In the genomic region with DNA sequence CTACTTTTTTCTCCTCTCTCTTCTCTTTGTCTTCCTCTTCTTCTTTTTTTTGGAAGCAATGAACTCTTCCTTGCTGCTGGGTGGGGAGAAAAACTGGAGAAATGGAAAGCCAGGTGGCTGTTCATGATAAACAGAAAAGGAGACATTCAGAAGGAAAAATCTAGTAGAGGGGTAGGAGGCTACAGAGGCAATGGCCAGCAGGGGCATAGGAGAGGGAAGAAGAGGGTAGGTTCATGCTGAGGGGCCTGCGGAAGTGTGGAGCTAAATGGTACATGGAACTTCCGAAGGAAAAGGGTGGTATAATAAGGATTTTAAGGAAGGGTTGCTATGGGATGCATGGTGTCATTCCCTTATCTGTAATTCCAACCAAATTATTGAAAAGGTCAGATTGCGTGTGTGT, we compare ENCODE assay signal across 34 cellular contexts. TPM values are rescaled to one million over a fixed set of nuclear protein-coding genes. Genes with fewer than 3 reads are reported as not detected.
"Had no signal": no experiment of that assay in that cellular context is flagged by ENCODE, and none has a peak within 500 bp of the region (broad histone marks: within the 10 kb centered on the region; RNA-seq: fewer than 3 reads in every experiment).

No MANE protein-coding gene starts in this region.

- H3K4me1 ChIP-seq: adrenal gland, esophagus muscularis mucosa, foreskin keratinocyte, heart left ventricle, left ventricle myocardium inferior, upper lobe of left lung, vagina had no signal

- H3K36me3 Mint-ChIP-seq: activated naive CD8-positive, alpha-beta T cell treated with anti-CD3 and anti-CD28 coated beads for 36 hours; brain; natural killer cell treated with Interleukin-12 subunit alpha and Interleukin-12 subunit beta and Interleukin-15 and Interleukin-18, amount 100 ng/mL, for 72 hours; stimulated activated effector memory CD8-positive, alpha-beta T cell treated with anti-CD3 and anti-CD28 coated beads, Interleukin-12 subunit alpha, Interleukin-12 subunit beta, amount 100 ng/mL, for 72 hours had no signal

- DNase-seq: activated CD4-positive, alpha-beta T cell treated with anti-CD3 and anti-CD28 coated beads for 48 hours; activated CD4-positive, alpha-beta T cell treated with anti-CD3 and anti-CD28 coated beads, Interleukin-2, amount 50 U/mL, for 48 hours; activated CD8-positive, alpha-beta memory T cell treated with anti-CD3 and anti-CD28 coated beads, Interleukin-2, amount 50 U/mL, for 4 hours; activated effector memory CD4-positive, alpha-beta T cell treated with anti-CD3 and anti-CD28 coated beads, Interleukin-2, amount 50 U/mL, for 16 hours; activated naive CD4-positive, alpha-beta T cell treated with anti-CD3 and anti-CD28 coated beads for 36 hours; activated naive CD8-positive, alpha-beta T cell treated with anti-CD3 and anti-CD28 coated beads for 36 hours; activated T-cell treated with anti-CD3 and anti-CD28 coated beads, Interleukin-2, amount 50 U/mL, for 1 hour; adrenal gland; aorta; central memory CD4-positive, alpha-beta T cell; foreskin keratinocyte; heart left ventricle; islet precursor cell; left ventricle myocardium inferior; mucosa of descending colon; stimulated activated CD4-positive, alpha-beta T cell treated with anti-CD3 and anti-CD28 coated beads, Interleukin-12 subunit alpha, Interleukin-12 subunit beta, amount 100 ng/mL, for 4 hours; stimulated activated CD4-positive, alpha-beta T cell treated with anti-CD3 and anti-CD28 coated beads, Interleukin-4, amount 100 ng/mL, for 1 hour; upper lobe of left lung had no signal

- H3K27me3 Mint-ChIP-seq: activated naive CD8-positive, alpha-beta T cell treated with anti-CD3 and anti-CD28 coated beads for 36 hours; stimulated activated naive CD8-positive, alpha-beta T cell treated with anti-CD3 and anti-CD28 coated beads, Interleukin-15, Interleukin-2, amounts not matched to agents 100 ng/mL and 50 ng/mL, for 24 hours had no signal

- ATAC-seq: activated CD4-positive, CD25-positive, alpha-beta regulatory T cell treated with anti-CD3 and anti-CD28 coated beads, Interleukin-2, amount 50 U/mL, for 24 hours; foreskin keratinocyte; heart left ventricle; mucosa of descending colon; natural killer cell treated with Interleukin-12 subunit alpha and Interleukin-12 subunit beta and Interleukin-15 and Interleukin-18, amount 100 ng/mL, for 72 hours; sciatic nerve; stimulated activated effector memory CD8-positive, alpha-beta T cell treated with anti-CD3 and anti-CD28 coated beads, Interleukin-12 subunit alpha, Interleukin-12 subunit beta, amount 100 ng/mL, for 72 hours had no signal

- H3K27ac Mint-ChIP-seq: activated naive CD4-positive, alpha-beta T cell treated with anti-CD3 and anti-CD28 coated beads for 36 hours; activated naive CD8-positive, alpha-beta T cell treated with anti-CD3 and anti-CD28 coated beads for 36 hours; activated T-helper 1 cell treated with anti-CD3 and anti-CD28 coated beads, Interleukin-12 subunit alpha, Interleukin-12 subunit beta, Interleukin-2, Interleukin-4 antibody, amounts not matched to agents 30 ng/mL and 10 ng/mL and 1 ng/mL, durations not matched to agents 14 hours and 24 hours and 36 hours; brain; dendritic cell treated with granulocyte-macrophage colony-stimulating factor and Interleukin-4, amounts not matched to agents 40 ng/mL and 50 ng/mL, for 4 days; natural killer cell treated with Interleukin-12 subunit alpha and Interleukin-12 subunit beta and Interleukin-15 and Interleukin-18, amount 100 ng/mL, for 72 hours; stimulated activated effector memory CD8-positive, alpha-beta T cell treated with anti-CD3 and anti-CD28 coated beads, Interleukin-12 subunit alpha, Interleukin-12 subunit beta, amount 100 ng/mL, for 72 hours; stimulated activated naive CD8-positive, alpha-beta T cell treated with anti-CD3 and anti-CD28 coated beads, Interleukin-15, Interleukin-2, amounts not matched to agents 100 ng/mL and 50 ng/mL, for 24 hours had no signal

- H3K27ac ChIP-seq: adrenal gland, esophagus muscularis mucosa, foreskin keratinocyte, heart left ventricle, left ventricle myocardium inferior, skin epidermis, upper lobe of left lung, vagina had no signal

- H3K4me3 Mint-ChIP-seq: activated naive CD4-positive, alpha-beta T cell treated with anti-CD3 and anti-CD28 coated beads for 36 hours; activated naive CD8-positive, alpha-beta T cell treated with anti-CD3 and anti-CD28 coated beads for 36 hours; activated T-helper 1 cell treated with anti-CD3 and anti-CD28 coated beads, Interleukin-12 subunit alpha, Interleukin-12 subunit beta, Interleukin-2, Interleukin-4 antibody, amounts not matched to agents 30 ng/mL and 10 ng/mL and 1 ng/mL, durations not matched to agents 14 hours and 24 hours and 36 hours; brain; dendritic cell treated with granulocyte-macrophage colony-stimulating factor and Interleukin-4, amounts not matched to agents 40 ng/mL and 50 ng/mL, for 4 days; natural killer cell treated with Interleukin-12 subunit alpha and Interleukin-12 subunit beta and Interleukin-15 and Interleukin-18, amount 100 ng/mL, for 72 hours; stimulated activated effector memory CD8-positive, alpha-beta T cell treated with anti-CD3 and anti-CD28 coated beads, Interleukin-12 subunit alpha, Interleukin-12 subunit beta, amount 100 ng/mL, for 72 hours; stimulated activated naive CD8-positive, alpha-beta T cell treated with anti-CD3 and anti-CD28 coated beads, Interleukin-15, Interleukin-2, amounts not matched to agents 100 ng/mL and 50 ng/mL, for 24 hours had no signal

- H3K4me1 Mint-ChIP-seq: activated naive CD8-positive, alpha-beta T cell treated with anti-CD3 and anti-CD28 coated beads for 36 hours; brain; stimulated activated effector memory CD8-positive, alpha-beta T cell treated with anti-CD3 and anti-CD28 coated beads, Interleukin-12 subunit alpha, Interleukin-12 subunit beta, amount 100 ng/mL, for 72 hours had no signal

- H3K27me3 ChIP-seq: adrenal gland, esophagus muscularis mucosa, upper lobe of left lung, vagina had no signal

- H3K36me3 ChIP-seq: adrenal gland, esophagus muscularis mucosa, heart left ventricle, left ventricle myocardium inferior, upper lobe of left lung, vagina had no signal

- H3K4me3 ChIP-seq: adrenal gland, esophagus muscularis mucosa, heart left ventricle, left ventricle myocardium inferior, lung, mucosa of descending colon, skin epidermis, upper lobe of left lung, vagina had no signal

- H3K9me3 Mint-ChIP-seq: activated T-helper 1 cell treated with anti-CD3 and anti-CD28 coated beads, Interleukin-12 subunit alpha, Interleukin-12 subunit beta, Interleukin-2, Interleukin-4 antibody, amounts not matched to agents 30 ng/mL and 10 ng/mL and 1 ng/mL, durations not matched to agents 14 hours and 24 hours and 36 hours; dendritic cell treated with granulocyte-macrophage colony-stimulating factor and Interleukin-4, amounts not matched to agents 40 ng/mL and 50 ng/mL, for 4 days had no signal

- H3K9me3 ChIP-seq: adrenal gland, esophagus muscularis mucosa, heart left ventricle, left ventricle myocardium inferior, mucosa of descending colon, upper lobe of left lung, vagina had no signal

RNA-seq across cellular contexts. Expression of a gene that starts 17.5 kb away (rescaled TPM):
- total RNA-seq: activated CD8-positive, alpha-beta memory T cell treated with anti-CD3 and anti-CD28 coated beads for 36 hours; activated naive CD4-positive, alpha-beta T cell treated with anti-CD3 and anti-CD28 coated beads for 36 hours; activated naive CD8-positive, alpha-beta T cell treated with anti-CD3 and anti-CD28 coated beads for 36 hours; activated T-helper 1 cell treated with anti-CD3 and anti-CD28 coated beads, Interleukin-12 subunit alpha, Interleukin-12 subunit beta, Interleukin-2, Interleukin-4 antibody, amounts not matched to agents 30 ng/mL and 10 ng/mL and 1 ng/mL, durations not matched to agents 14 hours and 24 hours and 36 hours; myocyte; natural killer cell treated with Interleukin-12 subunit alpha and Interleukin-12 subunit beta and Interleukin-15 and Interleukin-18, amount 100 ng/mL, for 72 hours; osteocyte; T-helper 1 cell treated with Interleukin-12 subunit alpha and Interleukin-12 subunit beta and Interleukin-4 antibody, amounts not matched to agents 30 ng/mL and 1 ng/mL, for 36 hours had no signal

RNA-seq across cellular contexts. Expression of a gene that starts 19.2 kb away (rescaled TPM):
- total RNA-seq: activated CD8-positive, alpha-beta memory T cell treated with anti-CD3 and anti-CD28 coated beads for 36 hours had no signal
